Comparison of ENCODE assay signal across 10 cellular contexts in the genomic region with DNA sequence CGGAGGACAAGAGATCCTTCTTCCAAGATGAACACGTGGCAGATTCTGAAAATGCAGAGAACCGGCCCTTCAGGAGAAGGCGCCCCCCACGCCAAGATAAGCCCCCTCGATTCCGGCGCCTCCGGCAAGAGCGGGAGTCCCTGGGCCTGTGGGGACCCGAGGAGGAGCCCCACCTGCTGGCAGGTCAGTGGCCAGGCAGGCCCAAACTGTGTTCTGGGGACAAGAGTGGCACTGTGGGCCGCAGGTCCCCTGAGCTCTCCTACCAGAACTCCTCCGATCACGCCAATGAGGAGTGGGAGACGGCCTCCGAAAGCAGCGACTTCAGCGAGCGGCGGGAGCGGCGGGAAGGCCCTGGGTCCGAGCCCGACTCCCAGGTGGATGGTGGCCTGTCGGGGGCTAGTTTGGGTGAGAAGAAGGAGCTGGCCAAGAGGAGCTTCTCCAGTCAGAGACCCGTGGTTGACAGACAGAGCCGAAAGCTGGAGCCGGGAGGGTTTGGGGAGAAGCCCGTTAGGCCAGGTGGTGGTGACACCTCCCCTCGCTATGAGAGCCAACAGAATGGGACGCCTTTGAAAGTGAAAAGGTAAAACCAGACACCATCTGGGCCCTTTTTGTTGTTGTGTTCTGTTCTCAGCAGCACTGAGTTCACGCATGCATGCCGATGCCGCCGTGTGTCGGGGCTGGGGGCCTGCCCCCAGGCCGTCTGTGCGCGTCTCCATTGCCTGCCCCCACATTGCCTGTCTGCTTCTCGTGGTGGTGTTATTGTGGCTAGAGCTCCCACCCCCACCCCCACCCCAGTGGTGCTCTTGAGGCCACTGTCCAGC. TPM values are rescaled to one million over a fixed set of nuclear protein-coding genes. Genes with fewer than 3 reads are reported as not detected.
DNase-seq lines count a peak whose midpoint lies in the region; ATAC-seq and TF ChIP-seq lines count a peak whose summit lies in the region.
"Had no signal": no experiment of that assay in that cellular context is flagged by ENCODE, and none has a peak within 500 bp of the region (broad histone marks: within the 10 kb centered on the region; RNA-seq: fewer than 3 reads in every experiment).

No MANE protein-coding gene starts in this region.

- peak; percentile 52 for TF ChIP-seq CTCF in BJ (IDR thresholded peaks at IDR 0.05; ENCODE audit: insufficient read depth, low read depth, low read length)
- peak; percentile 24; the same call in 1 of the 2 replicates for TF ChIP-seq CTCF in LNCaP clone FGC (IDR thresholded peaks at IDR 0.05; ENCODE audit: control insufficient read depth, extremely low read depth, insufficient read depth)
- peak; percentile 35 for TF ChIP-seq CTCF in lower lobe of right lung (IDR thresholded peaks at IDR 0.05)

- ATAC-seq in lower lobe of right lung (peak in 1 of 2 donors; percentile 31), HG03025 (IDR thresholded peaks at IDR 0.05; ENCODE audit: low FRiP score, unreplicated experiment) (no peak)
- ATAC-seq: stimulated activated memory B cell treated with anti-CD40 and anti-IgM and Interleukin-4, amounts not matched to agents 10 μg/mL and 1 μg/mL and 100 μg/mL, for 72 hours had no signal

- H3K4me1 ChIP-seq in lower lobe of right lung: no peaks in the 10 kb centered on the region

- no peaks in the 10 kb centered on the region for H3K27me3 ChIP-seq in BJ (ENCODE audit: control insufficient read depth, insufficient read depth, low read length)
- no peaks in the 10 kb centered on the region for H3K27me3 ChIP-seq in lower lobe of right lung (ENCODE audit: low read depth)

- H3K36me3 ChIP-seq in BJ (ENCODE audit: control insufficient read depth, insufficient read depth, low read length) (peaks cover 45% of the 10 kb centered on the region), lower lobe of right lung (peaks cover 100% of the 10 kb centered on the region)

- H3K4me3 ChIP-seq in BJ (ENCODE audit: low read depth, low read length): no peak overlapping the region
- no peak overlapping the region for H3K4me3 ChIP-seq in LNCaP clone FGC (ENCODE audit: low read depth, low read length)
- no peak overlapping the region for H3K4me3 ChIP-seq in lower lobe of right lung

- CTCF ChIA-PET in BJ (lab: Yijun Ruan, JAX): interaction anchor here (1.1 to 5.0 kb wide), 2 partner anchors 9 to 126 kb away, joined by 3 to 34 read pairs; no protein-coding TSS in a partner anchor

- DNase-seq in BJ (ENCODE audit: low read depth) (no peak), LNCaP clone FGC (ENCODE audit: low read depth) (no peak), dermis blood vessel endothelial cell (peak; percentile 22), lower lobe of right lung (no peak), activated T-cell treated with anti-CD3 and anti-CD28 coated beads for 4 hours (no peak), kidney glomerular epithelial cell (lab: John Stamatoyannopoulos, UW) (no peak), hepatic stellate cell (ENCODE audit: low spot score) (no peak)
- DNase-seq: NCI-H510A treated with DMSO at 0.1 percent for 48 hours had no signal

- intact Hi-C loops in lower lobe of right lung (cut with DNase I): no loop called here

- POLR2A ChIA-PET in BJ (lab: Charles Lee): interaction anchor here (0.6 kb wide), 1 partner anchor 186 kb away, joined by 3 read pairs; no protein-coding TSS in a partner anchor

- H3K27ac ChIP-seq in lower lobe of right lung: no peak overlapping the region

- H3K9me3 ChIP-seq in lower lobe of right lung: no peaks in the 10 kb centered on the region

RNA-seq across cellular contexts. Expression of gene POMT1, which starts 26.6 kb away (rescaled TPM):
- polyA plus RNA-seq in BJ (2011; rRNA removed): 17.8 and 32.1 TPM in 2 replicates
- polyA minus RNA-seq in BJ (2011; rRNA and poly(A)+ RNA removed): 11.8 and 15.4 TPM in 2 replicates
- total RNA-seq in dermis blood vessel endothelial cell (26.2 and 34.8 TPM in 2 replicates), lower lobe of right lung (25.9 TPM)

RNA-seq across cellular contexts. Expression of gene UCK1, which starts 54.9 kb away (rescaled TPM):
- polyA plus RNA-seq in BJ (2011; rRNA removed): 20.1 and 24.9 TPM in 2 replicates
- 13.4 and 13.6 TPM in 2 replicates for polyA minus RNA-seq in BJ (2011; rRNA and poly(A)+ RNA removed)
- total RNA-seq in dermis blood vessel endothelial cell (16.0 and 20.5 TPM in 2 replicates), lower lobe of right lung (25.9 TPM)
